In genomic region chr17:44602970-44603369, GRCh38 we compare ENCODE assay signal across 26 cellular contexts. TPM values are rescaled to one million over a fixed set of nuclear protein-coding genes. Genes with fewer than 3 reads are reported as not detected.
"Had no signal": no experiment of that assay in that cellular context is flagged by ENCODE, and none has a peak within 500 bp of the region (broad histone marks: within the 10 kb centered on the region; RNA-seq: fewer than 3 reads in every experiment).

No MANE protein-coding gene starts in this region.

- H3K27ac ChIP-seq: neural progenitor cell, parathyroid adenoma, right atrium auricular region, testis, uterus, VCaP had no signal

- FAIRE-seq: endothelial cell of umbilical vein, kidney, TTC549 had no signal

- H3K4me3 ChIP-seq: neural progenitor cell, right atrium auricular region, testis, uterus had no signal

- H3K4me1 ChIP-seq: parathyroid adenoma, right atrium auricular region, testis, uterus had no signal

- H3K27me3 ChIP-seq: neural progenitor cell, right atrium auricular region, testis, uterus had no signal

- H3K36me3 ChIP-seq: neural progenitor cell, right atrium auricular region, uterus had no signal

- H3K9ac ChIP-seq: neural progenitor cell, parathyroid adenoma had no signal

- H3K27ac Mint-ChIP-seq: activated naive CD4-positive, alpha-beta T cell treated with anti-CD3 and anti-CD28 coated beads, Interleukin-2, amount 10 ng/mL, durations not matched to agents 7 days and 5 days; activated naive CD8-positive, alpha-beta T cell treated with anti-CD3 and anti-CD28 coated beads, Interleukin-2, amount 10 ng/mL, durations not matched to agents 7 days and 5 days; activated T-helper 1 cell treated with anti-CD3 and anti-CD28 coated beads, Interleukin-12 subunit alpha, Interleukin-12 subunit beta, Interleukin-2, Interleukin-4 antibody, amounts not matched to agents 30 ng/mL and 10 ng/mL and 1 ng/mL, durations not matched to agents 14 hours and 24 hours and 36 hours had no signal

- H3K4me1 Mint-ChIP-seq: activated naive CD4-positive, alpha-beta T cell treated with anti-CD3 and anti-CD28 coated beads, Interleukin-2, amount 10 ng/mL, durations not matched to agents 7 days and 5 days; activated naive CD8-positive, alpha-beta T cell treated with anti-CD3 and anti-CD28 coated beads, Interleukin-2, amount 10 ng/mL, durations not matched to agents 7 days and 5 days; naive thymus-derived CD8-positive, alpha-beta T cell had no signal

- H3K9me3 ChIP-seq: right atrium auricular region, testis, uterus had no signal

- H3K79me2 ChIP-seq: parathyroid adenoma had no signal

- H2AFZ ChIP-seq: neural progenitor cell, parathyroid adenoma had no signal

- H3K4me3 Mint-ChIP-seq: activated naive CD4-positive, alpha-beta T cell treated with anti-CD3 and anti-CD28 coated beads, Interleukin-2, amount 10 ng/mL, durations not matched to agents 7 days and 5 days; activated naive CD8-positive, alpha-beta T cell treated with anti-CD3 and anti-CD28 coated beads, Interleukin-2, amount 10 ng/mL, durations not matched to agents 7 days and 5 days; activated T-helper 1 cell treated with anti-CD3 and anti-CD28 coated beads, Interleukin-12 subunit alpha, Interleukin-12 subunit beta, Interleukin-2, Interleukin-4 antibody, amounts not matched to agents 30 ng/mL and 10 ng/mL and 1 ng/mL, durations not matched to agents 14 hours and 24 hours and 36 hours; naive thymus-derived CD8-positive, alpha-beta T cell; neural progenitor cell had no signal

- DNase-seq: activated CD4-positive, alpha-beta T cell treated with anti-CD3 and anti-CD28 coated beads for 48 hours; activated CD4-positive, alpha-beta T cell treated with anti-CD3 and anti-CD28 coated beads, Interleukin-2, amount 50 U/mL, for 48 hours; activated CD8-positive, alpha-beta memory T cell treated with anti-CD3 and anti-CD28 coated beads, Interleukin-2, amount 50 U/mL, for 4 hours; activated effector memory CD4-positive, alpha-beta T cell treated with anti-CD3 and anti-CD28 coated beads, Interleukin-2, amount 50 U/mL, for 16 hours; activated naive CD4-positive, alpha-beta T cell treated with anti-CD3 and anti-CD28 coated beads, Interleukin-2, amount 10 ng/mL, durations not matched to agents 7 days and 5 days; activated naive CD8-positive, alpha-beta T cell treated with anti-CD3 and anti-CD28 coated beads, Interleukin-2, amount 10 ng/mL, durations not matched to agents 7 days and 5 days; activated T-cell treated with anti-CD3 and anti-CD28 coated beads, Interleukin-2, amount 50 U/mL, for 1 hour; caudate nucleus; head of caudate nucleus; hippocampal formation; naive thymus-derived CD8-positive, alpha-beta T cell; occipital lobe; stimulated activated CD4-positive, alpha-beta T cell treated with anti-CD3 and anti-CD28 coated beads, Interleukin-2, amount 100 ng/mL, for 48 hours; stimulated activated naive CD8-positive, alpha-beta T cell treated with anti-CD3 and anti-CD28 coated beads, Interleukin-15, Interleukin-2, amounts not matched to agents 100 U/mL and 50 U/mL, for 24 hours; testis; uterus had no signal

- H3K36me3 Mint-ChIP-seq: activated naive CD4-positive, alpha-beta T cell treated with anti-CD3 and anti-CD28 coated beads, Interleukin-2, amount 10 ng/mL, durations not matched to agents 7 days and 5 days; activated naive CD8-positive, alpha-beta T cell treated with anti-CD3 and anti-CD28 coated beads, Interleukin-2, amount 10 ng/mL, durations not matched to agents 7 days and 5 days; naive thymus-derived CD8-positive, alpha-beta T cell; neural progenitor cell; type B pancreatic cell had no signal

- H3K4me2 ChIP-seq: neural progenitor cell had no signal

- H3K9me3 Mint-ChIP-seq: activated naive CD4-positive, alpha-beta T cell treated with anti-CD3 and anti-CD28 coated beads, Interleukin-2, amount 10 ng/mL, durations not matched to agents 7 days and 5 days; activated naive CD8-positive, alpha-beta T cell treated with anti-CD3 and anti-CD28 coated beads, Interleukin-2, amount 10 ng/mL, durations not matched to agents 7 days and 5 days; activated T-helper 1 cell treated with anti-CD3 and anti-CD28 coated beads, Interleukin-12 subunit alpha, Interleukin-12 subunit beta, Interleukin-2, Interleukin-4 antibody, amounts not matched to agents 30 ng/mL and 10 ng/mL and 1 ng/mL, durations not matched to agents 14 hours and 24 hours and 36 hours; naive thymus-derived CD8-positive, alpha-beta T cell; neural progenitor cell; type B pancreatic cell had no signal

RNA-seq across cellular contexts. Expression of gene FZD2, which starts 45.7 kb away (rescaled TPM):
- total RNA-seq: activated T-helper 1 cell treated with anti-CD3 and anti-CD28 coated beads, Interleukin-12 subunit alpha, Interleukin-12 subunit beta, Interleukin-2, Interleukin-4 antibody, amounts not matched to agents 30 ng/mL and 10 ng/mL and 1 ng/mL, durations not matched to agents 14 hours and 24 hours and 36 hours had no signal

RNA-seq across cellular contexts. Expression of gene MEIOC, which starts 53.3 kb away (rescaled TPM):
- total RNA-seq: activated naive CD8-positive, alpha-beta T cell treated with anti-CD3 and anti-CD28 coated beads, Interleukin-2, amount 10 ng/mL, durations not matched to agents 7 days and 5 days; naive thymus-derived CD8-positive, alpha-beta T cell; pulmonary artery endothelial cell had no signal
